19 cellular contexts compared by ENCODE assay signal in the genomic region with DNA sequence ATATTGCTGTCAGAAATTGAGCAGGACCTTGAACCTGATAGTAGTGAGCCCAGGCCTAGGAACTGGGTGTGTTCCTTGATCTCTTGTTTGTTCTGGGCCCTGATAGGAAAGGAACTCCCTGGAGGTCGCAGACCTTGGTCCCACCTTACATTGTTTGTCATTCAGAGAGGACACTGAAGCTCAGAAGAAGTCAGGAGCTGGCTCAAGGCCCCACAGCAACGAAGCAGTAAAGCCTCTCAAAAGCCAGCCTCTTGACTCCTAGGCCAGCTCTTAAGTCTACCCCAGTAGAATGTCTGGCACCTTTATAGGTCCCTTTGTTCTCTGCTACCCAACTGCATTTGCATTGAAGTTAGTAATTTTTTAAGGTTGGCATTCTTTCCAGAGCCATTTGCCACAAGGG. TPM values are rescaled to one million over a fixed set of nuclear protein-coding genes. Genes with fewer than 3 reads are reported as not detected.
DNase-seq lines count a peak whose midpoint lies in the region; ATAC-seq and TF ChIP-seq lines count a peak whose summit lies in the region.
"Had no signal": no experiment of that assay in that cellular context is flagged by ENCODE, and none has a peak within 500 bp of the region (broad histone marks: within the 10 kb centered on the region; RNA-seq: fewer than 3 reads in every experiment).

No MANE protein-coding gene starts in this region.

- TF ChIP-seq CTCF in left ventricle myocardium inferior (IDR thresholded peaks at IDR 0.05; ENCODE audit: borderline replicate concordance), result no peak

- no peak for DNase-seq in activated CD4-positive, alpha-beta T cell treated with anti-CD3 and anti-CD28 coated beads, Interleukin-2, amount 10 ng/mL, durations not matched to agents 7 days and 5 days
- DNase-seq in activated CD4-positive, alpha-beta T cell treated with anti-CD3 and anti-CD28 coated beads for 36 hours, result no peak
- DNase-seq in left ventricle myocardium inferior, result no peak
- DNase-seq in Right ventricle myocardium inferior (ENCODE audit: missing footprints), result no peak
- no peak for DNase-seq in activated T-helper 1 cell treated with anti-CD3 and anti-CD28 coated beads, Interleukin-12 subunit alpha, Interleukin-12 subunit beta, Interleukin-2, Interleukin-4 antibody, amounts not matched to agents 30 ng/mL and 10 ng/mL and 1 ng/mL, durations not matched to agents 14 hours and 24 hours and 36 hours (ENCODE audit: low spot score)
- DNase-seq in Ammon's horn (ENCODE audit: low spot score), result no peak
- DNase-seq in amniotic stem cell (lab: John Stamatoyannopoulos, UW), result no peak
- DNase-seq: BE2C, GOT3, HCEC 1CT, NCI-H1694 treated with DMSO at 0.1 percent for 48 hours, NCI-H2081 treated with DMSO at 0.1 percent for 48 hours, NCI-H2171 treated with DMSO at 0.1 percent for 48 hours, NCI-H524 treated with DMSO at 0.1 percent for 48 hours, NCI-H82, SJCRH30 had no signal

- H3K36me3 ChIP-seq in left ventricle myocardium inferior, result no peaks in the 10 kb centered on the region
- H3K36me3 ChIP-seq: BE2C, SJCRH30 had no signal

- no peak overlapping the region for H3K4me3 ChIP-seq in left ventricle myocardium inferior
- H3K4me3 ChIP-seq: A549, SJCRH30 had no signal

- peaks cover 18% of the 10 kb centered on the region for H3K4me1 ChIP-seq in left ventricle myocardium inferior
- H3K4me1 ChIP-seq: A549, BE2C had no signal

- CTCF ChIA-PET in activated CD4-positive, alpha-beta T cell treated with anti-CD3 and anti-CD28 coated beads, Interleukin-2, amount 10 ng/mL, durations not matched to agents 7 days and 5 days (lab: Charles Lee), result interaction anchor here (1.6 kb wide), 1 partner anchor 45 kb away, joined by 6 read pairs; no protein-coding TSS in a partner anchor
- CTCF ChIA-PET in activated CD4-positive, alpha-beta T cell treated with anti-CD3 and anti-CD28 coated beads for 36 hours (lab: Charles Lee), result no interaction called here

- peaks cover 2% of the 10 kb centered on the region for H3K36me3 Mint-ChIP-seq in activated CD4-positive, alpha-beta T cell treated with anti-CD3 and anti-CD28 coated beads, Interleukin-2, amount 10 ng/mL, durations not matched to agents 7 days and 5 days (ENCODE audit: low read depth)
- no peaks in the 10 kb centered on the region for H3K36me3 Mint-ChIP-seq in activated CD4-positive, alpha-beta T cell treated with anti-CD3 and anti-CD28 coated beads for 36 hours (ENCODE audit: low read depth)
- H3K36me3 Mint-ChIP-seq in activated T-helper 1 cell treated with anti-CD3 and anti-CD28 coated beads, Interleukin-12 subunit alpha, Interleukin-12 subunit beta, Interleukin-2, Interleukin-4 antibody, amounts not matched to agents 30 ng/mL and 10 ng/mL and 1 ng/mL, durations not matched to agents 14 hours and 24 hours and 36 hours (ENCODE audit: low read depth), result peaks cover 19% of the 10 kb centered on the region

- H3K9me3 ChIP-seq in left ventricle myocardium inferior (replicated peaks), result no peaks in the 10 kb centered on the region
- H3K9me3 ChIP-seq: A549, BE2C, SJCRH30 had no signal

- no peak overlapping the region for H3K4me3 Mint-ChIP-seq in activated CD4-positive, alpha-beta T cell treated with anti-CD3 and anti-CD28 coated beads, Interleukin-2, amount 10 ng/mL, durations not matched to agents 7 days and 5 days
- no peak overlapping the region for H3K4me3 Mint-ChIP-seq in activated CD4-positive, alpha-beta T cell treated with anti-CD3 and anti-CD28 coated beads for 36 hours
- H3K4me3 Mint-ChIP-seq in activated T-helper 1 cell treated with anti-CD3 and anti-CD28 coated beads, Interleukin-12 subunit alpha, Interleukin-12 subunit beta, Interleukin-2, Interleukin-4 antibody, amounts not matched to agents 30 ng/mL and 10 ng/mL and 1 ng/mL, durations not matched to agents 14 hours and 24 hours and 36 hours, result peak overlapping the region; percentile 39
- H3K4me3 Mint-ChIP-seq: CD4-positive, alpha-beta T cell had no signal

- intact Hi-C loops in activated CD4-positive, alpha-beta T cell treated with anti-CD3 and anti-CD28 coated beads for 36 hours (cut with DNase I, micrococcal nuclease), result no loop called here
- intact Hi-C loops in left ventricle myocardium inferior (cut with micrococcal nuclease), result no loop called here
- intact Hi-C loops in Right ventricle myocardium inferior (cut with DNase I), result loop anchor here (5.0 kb wide), 1 partner anchor 37 kb away; no protein-coding TSS in a partner anchor
- intact Hi-C loops in activated T-helper 1 cell treated with anti-CD3 and anti-CD28 coated beads, Interleukin-12 subunit alpha, Interleukin-12 subunit beta, Interleukin-2, Interleukin-4 antibody, amounts not matched to agents 30 ng/mL and 10 ng/mL and 1 ng/mL, durations not matched to agents 14 hours and 24 hours and 36 hours (cut with micrococcal nuclease), result no loop called here

- H3K27me3 ChIP-seq in left ventricle myocardium inferior (ENCODE audit: low read depth), result no peaks in the 10 kb centered on the region
- H3K27me3 ChIP-seq: BE2C, SJCRH30 had no signal

- POLR2A ChIA-PET in activated CD4-positive, alpha-beta T cell treated with anti-CD3 and anti-CD28 coated beads, Interleukin-2, amount 10 ng/mL, durations not matched to agents 7 days and 5 days (lab: Charles Lee), result no interaction called here
- POLR2A ChIA-PET in activated CD4-positive, alpha-beta T cell treated with anti-CD3 and anti-CD28 coated beads for 36 hours (lab: Charles Lee), result no interaction called here

- H3K27ac ChIP-seq in left ventricle myocardium inferior (replicated peaks), result peak overlapping the region; percentile 60
- H3K27ac ChIP-seq: A549, SJCRH30 had no signal

- H3K27ac Mint-ChIP-seq in activated CD4-positive, alpha-beta T cell treated with anti-CD3 and anti-CD28 coated beads, Interleukin-2, amount 10 ng/mL, durations not matched to agents 7 days and 5 days, result peak overlapping the region; percentile 68
- H3K27ac Mint-ChIP-seq in activated CD4-positive, alpha-beta T cell treated with anti-CD3 and anti-CD28 coated beads for 36 hours, result no peak overlapping the region
- H3K27ac Mint-ChIP-seq in activated T-helper 1 cell treated with anti-CD3 and anti-CD28 coated beads, Interleukin-12 subunit alpha, Interleukin-12 subunit beta, Interleukin-2, Interleukin-4 antibody, amounts not matched to agents 30 ng/mL and 10 ng/mL and 1 ng/mL, durations not matched to agents 14 hours and 24 hours and 36 hours, result no peak overlapping the region

- peaks cover 32% of the 10 kb centered on the region for H3K4me1 Mint-ChIP-seq in activated CD4-positive, alpha-beta T cell treated with anti-CD3 and anti-CD28 coated beads, Interleukin-2, amount 10 ng/mL, durations not matched to agents 7 days and 5 days
- peaks cover 18% of the 10 kb centered on the region for H3K4me1 Mint-ChIP-seq in activated CD4-positive, alpha-beta T cell treated with anti-CD3 and anti-CD28 coated beads for 36 hours
- H3K4me1 Mint-ChIP-seq in activated T-helper 1 cell treated with anti-CD3 and anti-CD28 coated beads, Interleukin-12 subunit alpha, Interleukin-12 subunit beta, Interleukin-2, Interleukin-4 antibody, amounts not matched to agents 30 ng/mL and 10 ng/mL and 1 ng/mL, durations not matched to agents 14 hours and 24 hours and 36 hours (ENCODE audit: low read depth), result peaks cover 39% of the 10 kb centered on the region

- no peak for ATAC-seq in activated CD4-positive, alpha-beta T cell treated with anti-CD3 and anti-CD28 coated beads for 36 hours
- ATAC-seq in Right ventricle myocardium inferior, result no peak
- ATAC-seq: A549, Panc1 had no signal

- peaks cover 3% of the 10 kb centered on the region for H3K27me3 Mint-ChIP-seq in activated CD4-positive, alpha-beta T cell treated with anti-CD3 and anti-CD28 coated beads, Interleukin-2, amount 10 ng/mL, durations not matched to agents 7 days and 5 days
- no peaks in the 10 kb centered on the region for H3K27me3 Mint-ChIP-seq in activated CD4-positive, alpha-beta T cell treated with anti-CD3 and anti-CD28 coated beads for 36 hours
- H3K27me3 Mint-ChIP-seq in activated T-helper 1 cell treated with anti-CD3 and anti-CD28 coated beads, Interleukin-12 subunit alpha, Interleukin-12 subunit beta, Interleukin-2, Interleukin-4 antibody, amounts not matched to agents 30 ng/mL and 10 ng/mL and 1 ng/mL, durations not matched to agents 14 hours and 24 hours and 36 hours (ENCODE audit: insufficient read depth), result no peaks in the 10 kb centered on the region
- H3K27me3 Mint-ChIP-seq: CD4-positive, alpha-beta T cell had no signal

- no peaks in the 10 kb centered on the region for H3K9me3 Mint-ChIP-seq in activated CD4-positive, alpha-beta T cell treated with anti-CD3 and anti-CD28 coated beads, Interleukin-2, amount 10 ng/mL, durations not matched to agents 7 days and 5 days
- H3K9me3 Mint-ChIP-seq in activated CD4-positive, alpha-beta T cell treated with anti-CD3 and anti-CD28 coated beads for 36 hours (ENCODE audit: low read depth), result no peaks in the 10 kb centered on the region
- H3K9me3 Mint-ChIP-seq in activated T-helper 1 cell treated with anti-CD3 and anti-CD28 coated beads, Interleukin-12 subunit alpha, Interleukin-12 subunit beta, Interleukin-2, Interleukin-4 antibody, amounts not matched to agents 30 ng/mL and 10 ng/mL and 1 ng/mL, durations not matched to agents 14 hours and 24 hours and 36 hours, result no peaks in the 10 kb centered on the region
- H3K9me3 Mint-ChIP-seq: CD4-positive, alpha-beta T cell had no signal

RNA-seq across cellular contexts. Expression of gene MAMLD1, which starts 46.8 kb away (rescaled TPM):
- total RNA-seq in activated CD4-positive, alpha-beta T cell treated with anti-CD3 and anti-CD28 coated beads, Interleukin-2, amount 10 ng/mL, durations not matched to agents 7 days and 5 days, result 1 to 10 TPM; 2.4 to 3.4 TPM
- 1 to 10 TPM; 1.5 to 1.6 TPM for total RNA-seq in activated CD4-positive, alpha-beta T cell treated with anti-CD3 and anti-CD28 coated beads for 36 hours
- total RNA-seq in left ventricle myocardium inferior, result 1.8 TPM
- total RNA-seq in Right ventricle myocardium inferior, result 1.8 TPM
- 15.0 and 19.2 TPM in 2 replicates for total RNA-seq in activated T-helper 1 cell treated with anti-CD3 and anti-CD28 coated beads, Interleukin-12 subunit alpha, Interleukin-12 subunit beta, Interleukin-2, Interleukin-4 antibody, amounts not matched to agents 30 ng/mL and 10 ng/mL and 1 ng/mL, durations not matched to agents 14 hours and 24 hours and 36 hours
